In genomic region chr12:29582677-29583076, GRCh38 we compare ENCODE assay signal across 16 cellular contexts.
DNase-seq lines count a peak whose midpoint lies in the region; ATAC-seq and TF ChIP-seq lines count a peak whose summit lies in the region.
"Had no signal": no experiment of that assay in that cellular context is flagged by ENCODE, and none has a peak within 500 bp of the region (broad histone marks: within the 10 kb centered on the region; RNA-seq: fewer than 3 reads in every experiment).

No MANE protein-coding gene starts in this region.

- H3K4me1 ChIP-seq in esophagus squamous epithelium (peaks cover 0 to 30% (median 0%) of the 10 kb centered on the region in 3 donors), mucosa of descending colon (ENCODE audit: low read depth) (peaks cover 14% of the 10 kb centered on the region), smooth muscle cell (ENCODE audit: low read depth) (peaks cover 8% of the 10 kb centered on the region)
- H3K4me1 ChIP-seq: neural progenitor cell had no signal

- WGBS in esophagus squamous epithelium, 2 donors = 51 to 79% methylated on average over 4 of the region's 4 CpGs
- WGBS in smooth muscle cell (ENCODE audit: low lambda C conversion rate) = 98% methylated on average over 4 of the region's 4 CpGs

- H3K27me3 ChIP-seq in esophagus squamous epithelium (no peaks in the 10 kb centered on the region), smooth muscle cell (ENCODE audit: low read depth) (no peaks in the 10 kb centered on the region)
- H3K27me3 ChIP-seq: dorsolateral prefrontal cortex, neural progenitor cell had no signal

- H3K4me3 ChIP-seq in esophagus squamous epithelium = no peak overlapping the region
- H3K4me3 ChIP-seq in mucosa of descending colon = no peak overlapping the region
- no peak overlapping the region for H3K4me3 ChIP-seq in smooth muscle cell
- H3K4me3 ChIP-seq: neural progenitor cell had no signal

- H3K9me3 ChIP-seq in esophagus squamous epithelium (no peaks in the 10 kb centered on the region), mucosa of descending colon (no peaks in the 10 kb centered on the region), smooth muscle cell (replicated peaks; ENCODE audit: low read depth) (no peaks in the 10 kb centered on the region)

- H3K27ac ChIP-seq in esophagus squamous epithelium (peak overlapping the region in 3 of 4 donors; percentile 23 to 49 (median 46)), smooth muscle cell (ENCODE audit: low read depth) (no peak overlapping the region)
- H3K27ac ChIP-seq: neural progenitor cell had no signal

- no peak overlapping the region for H2AFZ ChIP-seq in smooth muscle cell (ENCODE audit: low read depth)
- H2AFZ ChIP-seq: neural progenitor cell had no signal

- no peak overlapping the region for H3K9ac ChIP-seq in smooth muscle cell (ENCODE audit: low read depth)
- H3K9ac ChIP-seq: neural progenitor cell had no signal

- intact Hi-C loops in esophagus squamous epithelium (cut with DNase I) = no loop called here
- intact Hi-C loops in mucosa of descending colon (cut with DNase I, micrococcal nuclease) = no loop called here

- no peak for TF ChIP-seq POLR2A in esophagus squamous epithelium (IDR thresholded peaks at IDR 0.05)

- no peaks in the 10 kb centered on the region for H3K36me3 ChIP-seq in esophagus squamous epithelium
- H3K36me3 ChIP-seq in mucosa of descending colon (ENCODE audit: low read depth) = no peaks in the 10 kb centered on the region
- no peaks in the 10 kb centered on the region for H3K36me3 ChIP-seq in smooth muscle cell (ENCODE audit: low read depth)
- H3K36me3 ChIP-seq: neural progenitor cell had no signal

- H3F3A ChIP-seq in smooth muscle cell (ENCODE audit: low read depth) = peaks cover 24% of the 10 kb centered on the region

- DNase-seq in NCI-H2029 (lab: John Stamatoyannopoulos, UW) = peak; percentile 38
- no peak for DNase-seq in esophagus squamous epithelium (lab: John Stamatoyannopoulos, UW)
- DNase-seq in mucosa of descending colon = peak in 1 of 3 donors; percentile 55
- no peak for DNase-seq in smooth muscle cell (lab: John Stamatoyannopoulos, UW; ENCODE audit: unreplicated experiment)
- no peak for DNase-seq in activated gamma-delta T cell treated with Interleukin-2 at 50 U/mL for 16 hours
- no peak for DNase-seq in UCSD-AML1 (lab: John Stamatoyannopoulos, UW; ENCODE audit: unreplicated experiment)
- DNase-seq: activated CD8-positive, alpha-beta memory T cell treated with anti-CD3 and anti-CD28 coated beads, Interleukin-2, amount 10 ng/mL, durations not matched to agents 7 days and 5 days; activated effector memory CD4-positive, alpha-beta T cell treated with anti-CD3 and anti-CD28 coated beads, Interleukin-2, amount 50 U/mL, for 16 hours; HFFc6; NCI-H69; stimulated activated naive CD8-positive, alpha-beta T cell treated with anti-CD3 and anti-CD28 coated beads, Interleukin-15, amount 100 ng/mL, for 72 hours; SW 1271 had no signal

- no peaks in the 10 kb centered on the region for H3K79me2 ChIP-seq in smooth muscle cell (ENCODE audit: low read depth)

- ATAC-seq in mucosa of descending colon = peak; percentile 85
- ATAC-seq in GM18909 (IDR thresholded peaks at IDR 0.05; ENCODE audit: poor library complexity, unreplicated experiment) = no peak
- ATAC-seq in HG02798 (IDR thresholded peaks at IDR 0.05; ENCODE audit: poor library complexity, unreplicated experiment) = no peak
- ATAC-seq: activated CD8-positive, alpha-beta memory T cell treated with anti-CD3 and anti-CD28 coated beads, Interleukin-2, amount 10 ng/mL, durations not matched to agents 7 days and 5 days; stimulated activated naive CD8-positive, alpha-beta T cell treated with anti-CD3 and anti-CD28 coated beads, Interleukin-15, amount 100 ng/mL, for 72 hours had no signal

- TF ChIP-seq CTCF in esophagus squamous epithelium (IDR thresholded peaks at IDR 0.05) (no peak), mucosa of descending colon (IDR thresholded peaks at IDR 0.05) (no peak), smooth muscle cell (IDR thresholded peaks at IDR 0.05; ENCODE audit: borderline replicate concordance, insufficient read depth, poor library complexity, severe bottlenecking) (no peak)

- H4K20me1 ChIP-seq in smooth muscle cell (ENCODE audit: low read depth) = no peaks in the 10 kb centered on the region

- H3K4me2 ChIP-seq in smooth muscle cell = peak overlapping the region; percentile 31
- H3K4me2 ChIP-seq: neural progenitor cell had no signal
